In genomic region chr10:119596537-119597404, GRCh38 we compare ENCODE assay signal across 8 cellular contexts. TPM values are rescaled to one million over a fixed set of nuclear protein-coding genes. Genes with fewer than 3 reads are reported as not detected.
A peak's percentile ranks its signal among the peaks of the same experiment; 100 is the strongest.
DNase-seq lines count a peak whose midpoint lies in the region; ATAC-seq and TF ChIP-seq lines count a peak whose summit lies in the region.

TIAL1 (minus strand) TSS chr10:119596964; CDS start chr10:119596465, 499 bp downstream.

- peak within 1 kb of the TSS; percentile 100 for H3K27ac ChIP-seq in colonic mucosa

- POLR2A ChIA-PET in BJ (lab: Charles Lee): interaction anchor here (0.6 kb wide), 2 partner anchors 54 to 97 kb away, joined by 3 read pairs; partner anchors contain the start of gene BAG3

- H3K9ac ChIP-seq in colonic mucosa (ENCODE audit: low read depth in 2 of 2, low read length in 2 of 2): peak within 1 kb of the TSS; percentile 92 to 93

- no peaks in the 10 kb centered on the region for H3K9me3 ChIP-seq in colonic mucosa

- peak within 1 kb of the TSS; percentile 94 for H3K27ac Mint-ChIP-seq in activated CD4-positive, alpha-beta T cell treated with anti-CD3 and anti-CD28 coated beads, Interleukin-2, amount 10 ng/mL, durations not matched to agents 24 days and 14 days

- H3K4me1 ChIP-seq in colonic mucosa: peaks cover 27% of the 10 kb centered on the region

- intact Hi-C loops in activated CD4-positive, alpha-beta T cell treated with anti-CD3 and anti-CD28 coated beads, Interleukin-2, amount 10 ng/mL, durations not matched to agents 24 days and 14 days (cut with micrococcal nuclease): loop anchor here (1.0 to 10.0 kb wide), 11 partner anchors 54 to 1258 kb away; partner anchors contain the start of genes BAG3, EIF3A, GRK5 and INPP5F
- intact Hi-C loops in colonic mucosa (cut with DNase I): loop anchor here (5.0 kb wide), 1 partner anchor 56 kb away; the partner anchor contains the start of gene BAG3

- H3K27me3 Mint-ChIP-seq in activated CD4-positive, alpha-beta T cell treated with anti-CD3 and anti-CD28 coated beads, Interleukin-2, amount 10 ng/mL, durations not matched to agents 24 days and 14 days: no peaks in the 10 kb centered on the region

- no peaks in the 10 kb centered on the region for H3K9me3 Mint-ChIP-seq in activated CD4-positive, alpha-beta T cell treated with anti-CD3 and anti-CD28 coated beads, Interleukin-2, amount 10 ng/mL, durations not matched to agents 24 days and 14 days

- TF ChIP-seq CTCF in BJ (IDR thresholded peaks at IDR 0.05; ENCODE audit: insufficient read depth, low read depth, low read length): no peak
- TF ChIP-seq CTCF in colonic mucosa (IDR thresholded peaks at IDR 0.05): no peak

- H3K36me3 Mint-ChIP-seq in activated CD4-positive, alpha-beta T cell treated with anti-CD3 and anti-CD28 coated beads, Interleukin-2, amount 10 ng/mL, durations not matched to agents 24 days and 14 days (ENCODE audit: low read depth): peaks cover 31% of the 10 kb centered on the region

- DNase-seq in BJ (ENCODE audit: low read depth): peak; percentile 100
- DNase-seq in NCI-H526 treated with DMSO at 0.1 percent for 48 hours (lab: John Stamatoyannopoulos, UW): peak; percentile 97
- DNase-seq in activated CD4-positive, alpha-beta T cell treated with anti-CD3 and anti-CD28 coated beads, Interleukin-2, amount 10 ng/mL, durations not matched to agents 24 days and 14 days: peak; percentile 97
- peak; percentile 99 for DNase-seq in colonic mucosa
- DNase-seq in kidney tubule cell (ENCODE audit: low spot score): peak; percentile 100
- peak; percentile 75 to 93 (median 84) for DNase-seq in stimulated activated CD4-positive, alpha-beta T cell treated with anti-CD3 and anti-CD28 coated beads, Interleukin-1b, Interleukin-23, amount 100 ng/mL, for 24 hours (ENCODE audit: low read depth in 4 of 4, low spot score in 1 of 4)

- ATAC-seq in GM19324 (IDR thresholded peaks at IDR 0.05; ENCODE audit: low FRiP score, unreplicated experiment) (peak; percentile 91), HG03469 (IDR thresholded peaks at IDR 0.05; ENCODE audit: unreplicated experiment) (peak; percentile 75)

- CTCF ChIA-PET in BJ (lab: Yijun Ruan, JAX): interaction anchor here (0.6 to 1.2 kb wide), 5 partner anchors 9 to 397 kb away, joined by 3 to 5 read pairs (median 4); no protein-coding TSS in a partner anchor

- H3K27me3 ChIP-seq in BJ (ENCODE audit: control insufficient read depth, insufficient read depth, low read length) (no peaks in the 10 kb centered on the region), colonic mucosa (no peaks in the 10 kb centered on the region)

- peak within 1 kb of the TSS; percentile 90 for H3K4me3 Mint-ChIP-seq in activated CD4-positive, alpha-beta T cell treated with anti-CD3 and anti-CD28 coated beads, Interleukin-2, amount 10 ng/mL, durations not matched to agents 24 days and 14 days

- peak within 1 kb of the TSS; percentile 79 for H3K4me3 ChIP-seq in BJ (ENCODE audit: low read depth, low read length)
- peak within 1 kb of the TSS; percentile 95 for H3K4me3 ChIP-seq in colonic mucosa

- H3K4me1 Mint-ChIP-seq in activated CD4-positive, alpha-beta T cell treated with anti-CD3 and anti-CD28 coated beads, Interleukin-2, amount 10 ng/mL, durations not matched to agents 24 days and 14 days: peaks cover 45% of the 10 kb centered on the region

- H3K36me3 ChIP-seq in BJ (ENCODE audit: control insufficient read depth, insufficient read depth, low read length): no peaks in the 10 kb centered on the region
- no peaks in the 10 kb centered on the region for H3K36me3 ChIP-seq in colonic mucosa

RNA-seq across cellular contexts. Expression of gene TIAL1, which starts in this region (rescaled TPM):
- polyA plus RNA-seq in BJ (2011; rRNA removed): 39.9 and 57.6 TPM in 2 replicates
- 42.3 and 42.7 TPM in 2 replicates for polyA minus RNA-seq in BJ (2011; rRNA and poly(A)+ RNA removed)
- total RNA-seq in activated CD4-positive, alpha-beta T cell treated with anti-CD3 and anti-CD28 coated beads, Interleukin-2, amount 10 ng/mL, durations not matched to agents 24 days and 14 days: 212 and 218 TPM in 2 replicates
- 100 to 1,000 TPM; 104 to 126 TPM for total RNA-seq in colonic mucosa

Comparison
In these comparisons a context has a peak if more than half of its experiments do, and no peak if none do; other contexts are left out.
1. Peak in every context shown above with its lines: DNase-seq, ATAC-seq, H3K4me3 ChIP-seq and H3K27ac ChIP-seq.